Comparison of ENCODE assay signal across 32 cellular contexts in the genomic region with DNA sequence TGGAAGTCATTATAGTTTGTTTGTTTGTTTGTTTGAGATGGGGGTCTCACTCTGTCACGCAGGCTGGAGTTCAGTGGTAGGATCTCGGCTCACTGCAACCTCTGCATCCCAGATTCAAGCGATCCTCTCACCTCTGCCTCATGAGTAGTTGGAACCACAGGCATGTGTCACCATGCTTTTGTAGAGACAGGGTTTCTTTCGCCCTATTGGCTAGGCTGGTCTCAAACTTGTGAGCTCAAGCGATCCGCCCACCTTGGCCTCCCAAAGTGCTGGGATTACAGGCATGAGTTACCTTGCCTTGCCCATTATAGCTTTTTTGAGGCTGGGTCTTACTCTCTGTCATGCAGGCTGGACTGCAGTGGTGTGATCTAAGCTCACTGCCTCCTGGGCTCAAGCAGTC. TPM values are rescaled to one million over a fixed set of nuclear protein-coding genes. Genes with fewer than 3 reads are reported as not detected.
DNase-seq lines count a peak whose midpoint lies in the region; ATAC-seq, FAIRE-seq and TF ChIP-seq lines count a peak whose summit lies in the region.
"Had no signal": no experiment of that assay in that cellular context is flagged by ENCODE, and none has a peak within 500 bp of the region (broad histone marks: within the 10 kb centered on the region; RNA-seq: fewer than 3 reads in every experiment).

No MANE protein-coding gene starts in this region.

- no peak for ATAC-seq in GM18909 (IDR thresholded peaks at IDR 0.05; ENCODE audit: poor library complexity, unreplicated experiment)
- ATAC-seq: A549; HepG2; stimulated activated memory B cell treated with anti-CD40 and anti-IgM and Interleukin-4, amounts not matched to agents 10 μg/mL and 1 μg/mL and 100 μg/mL, for 72 hours had no signal

- H4K20me1 ChIP-seq in mammary epithelial cell (ENCODE audit: insufficient read depth, low read length), result no peaks in the 10 kb centered on the region
- H4K20me1 ChIP-seq in astrocyte (ENCODE audit: insufficient read depth, low read length), result peaks cover 59% of the 10 kb centered on the region
- H4K20me1 ChIP-seq in OCI-LY7 (ENCODE audit: insufficient read depth, low read length), result peaks cover 3% of the 10 kb centered on the region; the same call in 1 of the 2 replicates

- H3K36me3 ChIP-seq in mammary epithelial cell (ENCODE audit: insufficient read depth, low read length) (peaks cover 4% of the 10 kb centered on the region), breast epithelium (no peaks in the 10 kb centered on the region), astrocyte (ENCODE audit: insufficient read depth, low read length) (peaks cover 12% of the 10 kb centered on the region), mesendoderm (ENCODE audit: control insufficient read depth, insufficient read depth, low read length) (peaks cover 2% of the 10 kb centered on the region), OCI-LY7 (ENCODE audit: insufficient read depth, low read length) (peaks cover 82% of the 10 kb centered on the region), prostate gland (no peaks in the 10 kb centered on the region)

- no peak overlapping the region for H3K4ac ChIP-seq in mesendoderm (ENCODE audit: low read depth, low read length)

- H4K8ac ChIP-seq in mesendoderm (ENCODE audit: low read depth, low read length), result no peak overlapping the region

- H3K4me3 ChIP-seq in mammary epithelial cell (replicated peaks in 1 of 3; ENCODE audit: insufficient read depth in 1 of 3, low read depth in 2 of 3, low read length in 3 of 3), result no peak overlapping the region
- no peak overlapping the region for H3K4me3 ChIP-seq in breast epithelium
- no peak overlapping the region for H3K4me3 ChIP-seq in astrocyte (ENCODE audit: insufficient read depth, low read depth, low read length)
- no peak overlapping the region for H3K4me3 ChIP-seq in mesendoderm (ENCODE audit: low read length)
- H3K4me3 ChIP-seq in OCI-LY7 (ENCODE audit: low read depth, low read length, poor library complexity, severe bottlenecking), result no peak overlapping the region
- no peak overlapping the region for H3K4me3 ChIP-seq in prostate gland
- H3K4me3 ChIP-seq: A549, cardiac muscle cell, left ventricle myocardium inferior, Peyer's patch, suprapubic skin had no signal

- H3K9me3 Mint-ChIP-seq in astrocyte (ENCODE audit: unreplicated experiment), result no peaks in the 10 kb centered on the region
- H3K9me3 Mint-ChIP-seq: CD4-positive, alpha-beta T cell; mesothelial cell of epicardium; stimulated activated memory B cell treated with anti-CD40 and anti-IgM and Interleukin-4, amounts not matched to agents 10 μg/mL and 1 μg/mL and 100 μg/mL, for 72 hours had no signal

- TF ChIP-seq POLR2A in breast epithelium (IDR thresholded peaks at IDR 0.05) (no peak), prostate gland (IDR thresholded peaks at IDR 0.05) (no peak)

- H3K27me3 ChIP-seq in mammary epithelial cell (ENCODE audit: insufficient read depth, low read length), result peaks cover 3% of the 10 kb centered on the region
- no peaks in the 10 kb centered on the region for H3K27me3 ChIP-seq in breast epithelium
- H3K27me3 ChIP-seq in astrocyte (ENCODE audit: insufficient read depth, low read length), result no peaks in the 10 kb centered on the region
- no peaks in the 10 kb centered on the region for H3K27me3 ChIP-seq in mesendoderm (ENCODE audit: insufficient read depth, low read length, poor library complexity)
- no peaks in the 10 kb centered on the region for H3K27me3 ChIP-seq in prostate gland (replicated peaks; ENCODE audit: insufficient read depth)
- H3K27me3 ChIP-seq: cardiac muscle cell, Peyer's patch, suprapubic skin had no signal

- H3K23ac ChIP-seq in mesendoderm (ENCODE audit: low read length), result no peak overlapping the region

- H3K79me2 ChIP-seq in mammary epithelial cell (ENCODE audit: insufficient read depth, low read length), result peaks cover 74% of the 10 kb centered on the region
- H3K79me2 ChIP-seq in astrocyte (ENCODE audit: insufficient read depth, low read length), result peaks cover 83% of the 10 kb centered on the region
- H3K79me2 ChIP-seq in mesendoderm (ENCODE audit: control insufficient read depth, insufficient read depth, low read length), result peaks cover 58% of the 10 kb centered on the region
- H3K79me2 ChIP-seq in OCI-LY7 (ENCODE audit: insufficient read depth, low read depth, low read length), result peaks cover 84% of the 10 kb centered on the region

- no peak for FAIRE-seq in astrocyte (lab: Jason Lieb, UNC)
- FAIRE-seq: A549, colon, D721Med, GM18507, HepG2 had no signal

- H3K9me3 ChIP-seq in mammary epithelial cell (replicated peaks; ENCODE audit: insufficient read depth, low read length) (no peaks in the 10 kb centered on the region), breast epithelium (no peaks in the 10 kb centered on the region), astrocyte (ENCODE audit: insufficient read depth, low read depth, low read length) (no peaks in the 10 kb centered on the region), OCI-LY7 (ENCODE audit: low read length) (no peaks in the 10 kb centered on the region), prostate gland (no peaks in the 10 kb centered on the region)
- H3K9me3 ChIP-seq: A549, left ventricle myocardium inferior, Peyer's patch, suprapubic skin had no signal

- peaks cover 6% of the 10 kb centered on the region for H3K79me1 ChIP-seq in mesendoderm (ENCODE audit: low read length)

- no peak overlapping the region for H3K9ac ChIP-seq in mammary epithelial cell (ENCODE audit: insufficient read depth, low read length)
- no peak overlapping the region for H3K9ac ChIP-seq in astrocyte (ENCODE audit: low read length)
- H3K9ac ChIP-seq in mesendoderm (ENCODE audit: low read length), result no peak overlapping the region

- H2BK120ac ChIP-seq in mesendoderm (ENCODE audit: low read depth, low read length), result no peak overlapping the region

- no peak overlapping the region for H2BK15ac ChIP-seq in mesendoderm (replicated peaks; ENCODE audit: low read depth)

- H3K4me1 Mint-ChIP-seq in astrocyte (ENCODE audit: low read depth, unreplicated experiment), result no peaks in the 10 kb centered on the region
- H3K4me1 Mint-ChIP-seq: mesothelial cell of epicardium had no signal

- no peak overlapping the region for H3K4me2 ChIP-seq in mammary epithelial cell (ENCODE audit: insufficient read depth, low read depth, low read length)
- no peak overlapping the region for H3K4me2 ChIP-seq in astrocyte (ENCODE audit: low read length)
- H3K4me2 ChIP-seq in mesendoderm (ENCODE audit: low read length), result no peak overlapping the region
- H3K4me2 ChIP-seq in OCI-LY7 (ENCODE audit: low read length), result no peak overlapping the region
- H3K4me2 ChIP-seq: A549 had no signal

- H2AFZ ChIP-seq in mammary epithelial cell (ENCODE audit: low read depth, low read length), result no peak overlapping the region
- H2AFZ ChIP-seq in astrocyte (ENCODE audit: low read depth, low read length), result no peak overlapping the region
- no peak overlapping the region for H2AFZ ChIP-seq in OCI-LY7 (ENCODE audit: low read length)

- no peak for TF ChIP-seq CTCF in mammary epithelial cell (conservative IDR thresholded peaks at IDR 0.05 in 1 of 2, IDR thresholded peaks at IDR 0.05 in 1 of 2; ENCODE audit: extremely low read depth in 1 of 2, insufficient read depth in 1 of 2, low read depth in 1 of 2, low read length in 2 of 2)
- no peak for TF ChIP-seq CTCF in breast epithelium (IDR thresholded peaks at IDR 0.05)
- no peak for TF ChIP-seq CTCF in astrocyte (IDR thresholded peaks at IDR 0.05; ENCODE audit: insufficient read depth, low read depth, low read length)
- TF ChIP-seq CTCF in OCI-LY7 (conservative IDR thresholded peaks at IDR 0.05; ENCODE audit: low read length), result no peak
- no peak for TF ChIP-seq CTCF in prostate gland (IDR thresholded peaks at IDR 0.05)

- H3K56ac ChIP-seq in mesendoderm (ENCODE audit: low read length), result no peak overlapping the region

- H3K36me3 Mint-ChIP-seq in astrocyte (ENCODE audit: low read depth, unreplicated experiment), result peaks cover 2% of the 10 kb centered on the region
- H3K36me3 Mint-ChIP-seq: activated naive CD8-positive, alpha-beta T cell had no signal

- H3K9me2 ChIP-seq in OCI-LY7 (ENCODE audit: insufficient read depth, low read length), result no peaks in the 10 kb centered on the region

- in situ Hi-C loops in mammary epithelial cell (cut with MboI; ENCODE audit: low sequenced_read_pairs in 2 of 2), result no loop called here

- no peak overlapping the region for H3K27ac ChIP-seq in mammary epithelial cell (ENCODE audit: insufficient read depth, low read depth, low read length)
- H3K27ac ChIP-seq in breast epithelium, result no peak overlapping the region
- H3K27ac ChIP-seq in astrocyte (ENCODE audit: low read depth, low read length), result no peak overlapping the region
- no peak overlapping the region for H3K27ac ChIP-seq in mesendoderm (ENCODE audit: low read depth, low read length)
- H3K27ac ChIP-seq in OCI-LY7 (ENCODE audit: low read depth, low read length, poor library complexity, severe bottlenecking), result no peak overlapping the region
- no peak overlapping the region for H3K27ac ChIP-seq in prostate gland
- H3K27ac ChIP-seq: A549, cardiac muscle cell, left ventricle myocardium inferior, Peyer's patch, suprapubic skin had no signal

- H2BK5ac ChIP-seq in mesendoderm (ENCODE audit: low read length), result no peak overlapping the region

- H3K18ac ChIP-seq in mesendoderm (ENCODE audit: low read length), result no peak overlapping the region

- H4K5ac ChIP-seq in mesendoderm (ENCODE audit: low read length), result no peak overlapping the region

- H3K4me1 ChIP-seq in mammary epithelial cell (ENCODE audit: insufficient read depth, low read length), result no peaks in the 10 kb centered on the region
- no peaks in the 10 kb centered on the region for H3K4me1 ChIP-seq in breast epithelium
- H3K4me1 ChIP-seq in astrocyte (ENCODE audit: insufficient read depth, low read length), result no peaks in the 10 kb centered on the region
- no peaks in the 10 kb centered on the region for H3K4me1 ChIP-seq in mesendoderm (ENCODE audit: control insufficient read depth, low read depth, low read length)
- H3K4me1 ChIP-seq in OCI-LY7 (ENCODE audit: insufficient read depth, low read length, poor library complexity, severe bottlenecking), result peaks cover 26% of the 10 kb centered on the region
- no peaks in the 10 kb centered on the region for H3K4me1 ChIP-seq in prostate gland (replicated peaks)
- H3K4me1 ChIP-seq: A549, Peyer's patch, suprapubic skin had no signal

- BruUV-seq in mammary epithelial cell (replicated peaks; lab: Mats Ljungman, UMichigan) (no TSS peak), OCI-LY7 (replicated peaks; lab: Mats Ljungman, UMichigan) (no TSS peak)

- intact Hi-C loops in mammary epithelial cell (cut with micrococcal nuclease) (no loop called here), breast epithelium (cut with DNase I; ENCODE audit: low total_unique reads) (no loop called here), OCI-LY7 (cut with micrococcal nuclease; ENCODE audit: unreplicated experiment) (no loop called here), prostate gland (cut with DNase I) (no loop called here)

- no peak overlapping the region for H3K4me3 Mint-ChIP-seq in astrocyte (ENCODE audit: unreplicated experiment)
- H3K4me3 Mint-ChIP-seq: activated naive CD8-positive, alpha-beta T cell; CD4-positive, alpha-beta T cell; mesothelial cell of epicardium; stimulated activated memory B cell treated with anti-CD40 and anti-IgM and Interleukin-4, amounts not matched to agents 10 μg/mL and 1 μg/mL and 100 μg/mL, for 72 hours had no signal

- DNase-seq in mammary epithelial cell (peak; percentile 5), breast epithelium (ENCODE audit: low spot score in 2 of 2) (no peak), astrocyte (ENCODE audit: low read depth) (peak; percentile 18), mesendoderm (peak; percentile 61), OCI-LY7 (ENCODE audit: low spot score) (no peak), NCI-H1436 (lab: John Stamatoyannopoulos, UW) (no peak), prostate gland (ENCODE audit: low spot score) (no peak)
- DNase-seq: effector CD4-positive, alpha-beta T cell; glutamatergic neuron; H7; left ventricle myocardium inferior; NCI-H1436 treated with DMSO at 0.1 percent for 48 hours; NCI-H2081 treated with DMSO at 0.1 percent for 48 hours; NCI-H345; NCI-H69; nucleus accumbens; SHP77 treated with DMSO at 0.1 percent for 48 hours; stimulated activated CD4-positive, alpha-beta T cell treated with anti-CD3 and anti-CD28 coated beads, Interleukin-15, amount 100 ng/mL, for 24 hours; stimulated activated CD4-positive, alpha-beta T cell treated with anti-CD3 and anti-CD28 coated beads, Interleukin-4, amount 100 ng/mL, for 4 hours had no signal

- dilution Hi-C loops in mammary epithelial cell (cut with HindIII; ENCODE audit: low sequenced_read_pairs), result loop anchor here (5.0 kb wide), 1 partner anchor 70 kb away; no protein-coding TSS in a partner anchor

- CTCF ChIA-PET in mammary epithelial cell (lab: Charles Lee; ENCODE audit: low non-redundant PET), result no interaction called here
- CTCF ChIA-PET in OCI-LY7 (lab: Charles Lee; ENCODE audit: unreplicated experiment), result no interaction called here

- POLR2A ChIA-PET in OCI-LY7 (lab: Charles Lee), result interaction anchor here (0.5 to 0.6 kb wide), 2 partner anchors 125 to 294 kb away, joined by 3 to 5 read pairs; no protein-coding TSS in a partner anchor

- 100% methylated on average over 6 of the region's 6 CpGs for WGBS in mammary epithelial cell (ENCODE audit: low coverage, missing lambda C conversion rate)
- no CpG with 5 or more reads among the region's 6 CpGs for WGBS in mesendoderm (ENCODE audit: extremely low coverage, insufficient coverage, low lambda C conversion rate)
- WGBS in prostate gland, result 98% methylated on average over 6 of the region's 6 CpGs

- H3K27ac Mint-ChIP-seq in astrocyte (ENCODE audit: unreplicated experiment), result no peak overlapping the region
- H3K27ac Mint-ChIP-seq: CD4-positive, alpha-beta T cell; mesothelial cell of epicardium; stimulated activated memory B cell treated with anti-CD40 and anti-IgM and Interleukin-4, amounts not matched to agents 10 μg/mL and 1 μg/mL and 100 μg/mL, for 72 hours had no signal

- no peak overlapping the region for H2AK5ac ChIP-seq in mesendoderm (ENCODE audit: low read length)

- no peaks in the 10 kb centered on the region for H3K27me3 Mint-ChIP-seq in astrocyte (ENCODE audit: low read depth, unreplicated experiment)
- H3K27me3 Mint-ChIP-seq: activated naive CD8-positive, alpha-beta T cell; CD4-positive, alpha-beta T cell; stimulated activated memory B cell treated with anti-CD40 and anti-IgM and Interleukin-4, amounts not matched to agents 10 μg/mL and 1 μg/mL and 100 μg/mL, for 72 hours had no signal

RNA-seq across cellular contexts. Expression of gene NSD1, which starts 28.8 kb away (rescaled TPM):
- total RNA-seq in mammary epithelial cell, result 10 to 100 TPM; 53.0 to 55.7 TPM
- 12.3 TPM for polyA plus RNA-seq in mammary epithelial cell
- polyA minus RNA-seq in mammary epithelial cell, result 115 TPM
- 10 to 100 TPM; 37.7 to 52.2 (median 38.6) TPM for total RNA-seq in breast epithelium
- total RNA-seq in astrocyte, result 67.8 and 71.9 TPM in 2 replicates
- polyA plus RNA-seq in mesendoderm (2013, experiment 1 of 2), result 38.2 TPM
- 38.5 TPM for polyA plus RNA-seq in mesendoderm (2013, experiment 2 of 2)
- 59.6 and 64.3 TPM in 2 replicates for total RNA-seq in OCI-LY7 (2014; rRNA removed; shearing (Covaris generic))
- 132 and 142 TPM in 2 replicates for total RNA-seq in OCI-LY7 (2022)
- total RNA-seq in prostate gland, result 10 to 100 TPM; 37.2 to 53.9 TPM

Comparison
In these comparisons a context has a peak if more than half of its experiments do, and no peak if none do; other contexts are left out.
1. DNase-seq: peak in mammary epithelial cell (single experiment), astrocyte (single experiment) and mesendoderm (single experiment); none in breast epithelium (0 of 2), OCI-LY7 (single experiment), NCI-H1436 (single experiment) and prostate gland (single experiment).